Comparison of ENCODE assay signal across 8 cellular contexts in the genomic region with DNA sequence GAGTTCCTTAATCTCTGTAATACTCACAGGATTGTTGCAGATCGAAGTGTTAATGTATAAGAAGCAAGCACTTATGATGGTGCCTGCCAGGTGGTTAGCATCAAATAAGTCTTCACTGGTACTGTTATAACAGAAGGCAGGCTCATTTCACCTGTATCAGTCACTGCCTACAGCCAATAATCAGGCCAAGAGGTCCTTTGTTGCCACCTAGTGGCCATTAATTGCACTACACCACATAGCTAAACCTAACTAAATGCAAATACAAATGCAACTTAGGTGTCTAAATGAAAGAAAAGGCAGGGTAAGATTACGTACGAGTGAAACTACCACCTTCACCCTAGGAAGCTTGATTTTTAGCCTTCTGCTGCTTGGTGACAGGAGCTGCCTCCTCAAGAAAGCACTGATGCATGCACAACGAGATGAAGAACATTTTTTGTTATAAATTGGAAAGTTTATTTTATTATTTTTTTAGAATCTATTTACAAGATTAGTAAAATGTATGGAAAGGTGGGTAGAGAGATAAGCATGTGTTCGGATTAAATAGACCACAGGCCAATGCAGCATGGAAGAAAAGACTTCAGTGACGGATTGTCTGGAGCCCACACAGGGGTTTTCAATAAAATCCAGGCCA.
DNase-seq lines count a peak whose midpoint lies in the region; ATAC-seq lines count a peak whose summit lies in the region.

No MANE protein-coding gene starts in this region.

- H3K27ac Mint-ChIP-seq in activated T-helper 17 cell treated with anti-CD3 and anti-CD28 coated beads, Interleukin-2, amount 50 U/mL, for 72 hours, result no peak overlapping the region

- peak; percentile 85 for ATAC-seq in GM21526 (IDR thresholded peaks at IDR 0.05; ENCODE audit: low FRiP score, unreplicated experiment)
- ATAC-seq in activated T-helper 17 cell treated with anti-CD3 and anti-CD28 coated beads, Interleukin-2, amount 50 U/mL, for 72 hours (replicated peaks), result peak; percentile 31

- in situ Hi-C loops in G401 (cut with HindIII; ENCODE audit: low sequenced_read_pairs), result no loop called here

- H3K27me3 Mint-ChIP-seq in activated T-helper 17 cell treated with anti-CD3 and anti-CD28 coated beads, Interleukin-2, amount 50 U/mL, for 72 hours, result peaks cover 13% of the 10 kb centered on the region

- H3K9me3 Mint-ChIP-seq in activated T-helper 17 cell treated with anti-CD3 and anti-CD28 coated beads, Interleukin-2, amount 50 U/mL, for 72 hours, result no peaks in the 10 kb centered on the region

- H3K4me1 Mint-ChIP-seq in activated T-helper 17 cell treated with anti-CD3 and anti-CD28 coated beads, Interleukin-2, amount 50 U/mL, for 72 hours, result no peaks in the 10 kb centered on the region

- no peaks in the 10 kb centered on the region for H3K36me3 Mint-ChIP-seq in activated T-helper 17 cell treated with anti-CD3 and anti-CD28 coated beads, Interleukin-2, amount 50 U/mL, for 72 hours (ENCODE audit: low read depth)

- peak; percentile 77 for DNase-seq in G401 (ENCODE audit: low spot score)
- peak; percentile 52 for DNase-seq in HuH-7 (ENCODE audit: low spot score)
- peak; percentile 39 for DNase-seq in NCI-H82 treated with DMSO at 0.1 percent for 48 hours (lab: John Stamatoyannopoulos, UW; ENCODE audit: unreplicated experiment)
- DNase-seq in glomerular endothelial cell (ENCODE audit: extremely low read depth, low read depth, low spot score), result peak; percentile 34
- DNase-seq in pons (ENCODE audit: low spot score), result peak; percentile 65
- no peak for DNase-seq in GOT3 (lab: John Stamatoyannopoulos, UW)

- no peak overlapping the region for H3K4me3 Mint-ChIP-seq in activated T-helper 17 cell treated with anti-CD3 and anti-CD28 coated beads, Interleukin-2, amount 50 U/mL, for 72 hours
